Comparison of ENCODE assay signal across 8 cellular contexts in the genomic region with DNA sequence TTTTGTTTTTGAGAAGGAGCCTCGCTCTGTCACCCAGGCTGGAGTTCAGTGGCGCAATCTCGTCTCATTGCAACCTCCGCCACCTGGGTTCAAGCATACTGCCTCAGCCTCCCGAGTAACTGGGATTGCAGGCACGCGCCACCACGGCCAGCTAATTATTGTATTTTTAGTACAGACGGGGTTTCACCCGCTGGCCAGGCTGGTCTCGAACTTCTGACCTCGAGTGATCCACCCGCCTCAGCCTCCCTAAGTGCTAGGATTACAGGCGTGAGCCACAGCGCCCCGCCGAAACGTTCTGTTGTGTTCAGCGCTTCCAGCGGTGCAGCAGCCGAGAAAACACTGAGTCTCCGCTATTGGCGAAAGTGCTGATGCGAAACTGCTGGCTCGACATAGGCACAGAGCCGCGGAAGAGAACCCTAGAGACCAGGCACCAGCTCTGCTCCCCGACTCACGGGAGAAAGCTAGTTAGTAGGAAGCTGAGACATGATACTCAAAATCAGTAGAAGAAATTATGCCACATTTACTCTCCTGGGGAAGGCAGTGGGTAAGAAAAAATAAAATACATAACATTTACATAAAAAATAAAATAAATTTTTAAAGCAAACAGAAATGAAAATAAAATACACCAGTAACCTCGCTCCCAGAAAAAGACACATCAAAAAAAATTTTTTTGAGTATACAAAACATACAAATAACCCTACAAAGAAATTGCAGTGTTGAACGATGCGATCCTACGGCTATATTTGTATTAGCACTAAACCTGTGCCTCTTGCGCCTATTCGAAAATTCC. TPM values are rescaled to one million over a fixed set of nuclear protein-coding genes. Genes with fewer than 3 reads are reported as not detected.
DNase-seq lines count a peak whose midpoint lies in the region; ATAC-seq and TF ChIP-seq lines count a peak whose summit lies in the region.

No MANE protein-coding gene starts in this region.

- no peaks in the 10 kb centered on the region for H3K9me3 Mint-ChIP-seq in activated T-cell treated with anti-CD3 and anti-CD28 coated beads, Interleukin-2, amount 50 U/mL, for 24 hours
- H3K9me3 Mint-ChIP-seq in natural killer cell, result no peaks in the 10 kb centered on the region

- H4K20me1 ChIP-seq in KMS-11 (ENCODE audit: insufficient read depth), result no peaks in the 10 kb centered on the region
- no peaks in the 10 kb centered on the region for H4K20me1 ChIP-seq in PC-9 (ENCODE audit: insufficient read depth)

- POLR2A ChIA-PET in PC-9 (lab: Charles Lee; ENCODE audit: unreplicated experiment), result interaction anchor here (0.5 to 1.5 kb wide), 8 partner anchors 16 to 171 kb away, joined by 3 to 23 read pairs (median 4); no protein-coding TSS in a partner anchor

- H2AFZ ChIP-seq in KMS-11 (ENCODE audit: low read depth) (peak overlapping the region; percentile 94), PC-9 (peak overlapping the region; percentile 88)

- H3K27ac ChIP-seq in KMS-11 (peak overlapping the region; percentile 64), PC-9 (peak overlapping the region; percentile 85), esophagus squamous epithelium (peak overlapping the region; percentile 74 to 95 (median 92))

- H3K4me2 ChIP-seq in KMS-11 (peak overlapping the region; percentile 97), PC-9 (peak overlapping the region; percentile 73)

- peak overlapping the region; percentile 84 for H3K4me3 Mint-ChIP-seq in activated T-cell treated with anti-CD3 and anti-CD28 coated beads, Interleukin-2, amount 50 U/mL, for 24 hours
- peak overlapping the region; percentile 89 for H3K4me3 Mint-ChIP-seq in natural killer cell

- CTCF ChIA-PET in PC-9 (lab: Charles Lee), result interaction anchor here (0.6 to 2.2 kb wide), 4 partner anchors 11 to 113 kb away, joined by 3 to 12 read pairs (median 6); no protein-coding TSS in a partner anchor

- DNase-seq in DMS114 treated with DMSO at 0.1 percent for 48 hours (lab: John Stamatoyannopoulos, UW; ENCODE audit: unreplicated experiment) (peak; percentile 87), PC-9 (peak; percentile 94 to 98), esophagus squamous epithelium (lab: John Stamatoyannopoulos, UW) (peak; percentile 28), natural killer cell (peak; percentile 82)
- peak; percentile 91 for DNase-seq in activated T-cell treated with anti-CD3 and anti-CD28 coated beads, Interleukin-2, amount 50 U/mL, for 24 hours
- DNase-seq in stimulated activated naive CD4-positive, alpha-beta T cell treated with Interleukin-2 at 50 U/mL for 16 hours (lab: John Stamatoyannopoulos, UW), result peak; percentile 88

- TF ChIP-seq POLR2A in esophagus squamous epithelium (IDR thresholded peaks at IDR 0.05), result peak in 2 of 4 donors; percentile 84 to 86

- no peaks in the 10 kb centered on the region for H3K79me2 ChIP-seq in KMS-11 (ENCODE audit: insufficient read depth, low read depth)
- H3K79me2 ChIP-seq in PC-9 (ENCODE audit: low read depth), result no peaks in the 10 kb centered on the region

- peak overlapping the region; percentile 62; the same call in 1 of the 2 replicates for H3K9ac ChIP-seq in KMS-11

- peak; percentile 41 for ATAC-seq in GM21576 (IDR thresholded peaks at IDR 0.05; ENCODE audit: unreplicated experiment)
- ATAC-seq in natural killer cell, result peak; percentile 61 to 79 (median 65)

- H3K27ac Mint-ChIP-seq in activated T-cell treated with anti-CD3 and anti-CD28 coated beads, Interleukin-2, amount 50 U/mL, for 24 hours, result peak overlapping the region; percentile 96
- peak overlapping the region; percentile 99 to 100 for H3K27ac Mint-ChIP-seq in natural killer cell

- no peak for TF ChIP-seq CTCF in KMS-11 (conservative IDR thresholded peaks at IDR 0.05; ENCODE audit: low read depth, low read length)
- peak; percentile 18; the same call in 1 of the 2 replicates for TF ChIP-seq CTCF in PC-9 (conservative IDR thresholded peaks at IDR 0.05)
- no peak for TF ChIP-seq CTCF in esophagus squamous epithelium (IDR thresholded peaks at IDR 0.05)
- no peak for TF ChIP-seq CTCF in natural killer cell (IDR thresholded peaks at IDR 0.05)

- H3K27me3 Mint-ChIP-seq in activated T-cell treated with anti-CD3 and anti-CD28 coated beads, Interleukin-2, amount 50 U/mL, for 24 hours, result no peaks in the 10 kb centered on the region
- no peaks in the 10 kb centered on the region for H3K27me3 Mint-ChIP-seq in natural killer cell (ENCODE audit: low read depth in 2 of 2)

- H3K4me3 ChIP-seq in KMS-11 (IDR thresholded peaks at IDR 0.05; ENCODE audit: insufficient read depth, low read depth, low read length), result no peak overlapping the region
- peak overlapping the region; percentile 58 for H3K4me3 ChIP-seq in PC-9
- peak overlapping the region; percentile 29 to 70 (median 50) for H3K4me3 ChIP-seq in esophagus squamous epithelium

- no TSS peak for BruUV-seq in PC-9 (replicated peaks; lab: Mats Ljungman, UMichigan)

- H3K36me3 Mint-ChIP-seq in activated T-cell treated with anti-CD3 and anti-CD28 coated beads, Interleukin-2, amount 50 U/mL, for 24 hours (ENCODE audit: low read depth), result peaks cover 4% of the 10 kb centered on the region
- H3K36me3 Mint-ChIP-seq in natural killer cell, result no peaks in the 10 kb centered on the region

- peaks cover 27% of the 10 kb centered on the region for H3F3A ChIP-seq in PC-9 (ENCODE audit: insufficient read depth, low read depth)

- H3K36me3 ChIP-seq in KMS-11 (ENCODE audit: insufficient read depth) (no peaks in the 10 kb centered on the region), PC-9 (ENCODE audit: low read depth) (no peaks in the 10 kb centered on the region), esophagus squamous epithelium (no peaks in the 10 kb centered on the region)

- H3K9me2 ChIP-seq in PC-9 (ENCODE audit: insufficient read depth), result no peaks in the 10 kb centered on the region

- H3K9me3 ChIP-seq in PC-9 (ENCODE audit: insufficient read depth, low read depth) (no peaks in the 10 kb centered on the region), esophagus squamous epithelium (no peaks in the 10 kb centered on the region)

- H3K4me1 ChIP-seq in KMS-11 (ENCODE audit: low read depth, poor library complexity, severe bottlenecking) (peaks cover 9% of the 10 kb centered on the region), PC-9 (replicated peaks; ENCODE audit: insufficient read depth) (peaks cover 15% of the 10 kb centered on the region), esophagus squamous epithelium (peaks cover 0 to 44% (median 24%) of the 10 kb centered on the region in 3 donors)

- intact Hi-C loops in PC-9 (cut with micrococcal nuclease; ENCODE audit: unreplicated experiment) (loop anchor here (1.0 to 5.0 kb wide), 8 partner anchors 8 to 114 kb away; a partner anchor contains a TSS), esophagus squamous epithelium (cut with DNase I) (no loop called here), natural killer cell (cut with micrococcal nuclease) (loop anchor here (1.0 to 2.0 kb wide), 4 partner anchors 9 to 58 kb away; a partner anchor contains a TSS)

- WGBS in esophagus squamous epithelium, 2 donors, result 4 to 8% methylated on average over 10 to 19 of the region's 35 CpGs

- H3K27me3 ChIP-seq in KMS-11 (ENCODE audit: insufficient read depth, low read depth) (no peaks in the 10 kb centered on the region), PC-9 (ENCODE audit: insufficient read depth, low read depth) (no peaks in the 10 kb centered on the region), esophagus squamous epithelium (peaks cover 0 to 78% (median 4%) of the 10 kb centered on the region in 4 donors)

- peaks cover 40% of the 10 kb centered on the region for H3K4me1 Mint-ChIP-seq in activated T-cell treated with anti-CD3 and anti-CD28 coated beads, Interleukin-2, amount 50 U/mL, for 24 hours (ENCODE audit: low read depth)
- H3K4me1 Mint-ChIP-seq in natural killer cell, result peaks cover 27 to 49% of the 10 kb centered on the region in 2 donors

RNA-seq across cellular contexts. Expression of a gene that starts 31.6 kb away (rescaled TPM):
- total RNA-seq in PC-9 (2021), result 3.6 and 6.3 TPM in 2 replicates
- 1 to 10 TPM in 2 of 4 donors, under 1 TPM in 2; 0.57 to 2.5 (median 1.6) TPM for total RNA-seq in esophagus squamous epithelium
- 10 to 100 TPM; 34.3 to 55.2 (median 38.0) TPM for total RNA-seq in natural killer cell

Comparison
In these comparisons a context has a peak if more than half of its experiments do, and no peak if none do; other contexts are left out.
1. DNase-seq: peak in every context shown above with its lines; median percentile 96 in PC-9; 91 in activated T-cell treated with anti-CD3 and anti-CD28 coated beads, Interleukin-2, amount 50 U/mL, for 24 hours; 88 in stimulated activated naive CD4-positive, alpha-beta T cell treated with Interleukin-2 at 50 U/mL for 16 hours; 87 in DMS114 treated with DMSO at 0.1 percent for 48 hours; 82 in natural killer cell; 28 in esophagus squamous epithelium.